ENCODE assay signal across 1 cellular context in the genomic region with DNA sequence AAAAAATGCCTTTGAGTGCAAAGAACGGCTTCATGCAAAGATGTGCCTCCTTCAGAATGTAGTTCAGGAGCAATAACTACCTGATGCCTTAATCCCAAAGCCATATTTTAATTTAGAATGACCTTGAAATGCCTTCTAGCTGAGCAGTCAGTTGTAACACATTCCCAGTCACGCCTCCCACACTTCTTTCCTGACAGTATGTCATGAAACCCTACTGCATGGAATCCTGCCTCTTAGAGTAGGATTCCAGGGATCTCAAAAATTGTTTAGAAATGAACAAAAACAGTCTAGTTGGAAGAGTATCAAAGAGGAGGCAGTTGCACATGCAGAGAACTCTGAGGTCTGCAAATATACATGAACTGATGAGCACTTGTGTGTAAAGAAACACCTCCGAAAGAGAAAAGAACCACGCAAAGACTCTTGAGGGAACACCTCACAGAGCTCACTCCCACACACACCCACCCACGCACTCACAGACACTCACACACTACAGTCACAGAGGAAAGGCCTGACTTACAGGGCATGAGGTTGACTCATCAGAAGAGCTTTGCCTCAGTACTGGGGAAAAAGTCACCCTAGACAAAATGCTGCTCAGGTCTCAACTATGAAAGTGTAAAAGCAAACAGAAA.
TF ChIP-seq lines count a peak whose summit lies in the region.

No MANE protein-coding gene starts in this region.

TF ChIP-seq in GM12878, 131 proteins besides CTCF, POLR2A, EP300 and RAD21 (continued from another document):
- TF ChIP-seq BHLHE40 (IDR thresholded peaks at IDR 0.05; ENCODE audit: borderline replicate concordance in 1 of 2, low read depth in 2 of 2, low read length in 1 of 2), result peak in 1 of 2 experiments; percentile 14; a peak in 1 of 4 replicates
- no peak for TF ChIP-seq RB1 (IDR thresholded peaks at IDR 0.05; ENCODE audit: borderline replicate concordance)
- TF ChIP-seq IKZF2 (IDR thresholded peaks at IDR 0.05), result peak; percentile 23 to 44; a peak in 2 of 4 replicates
- TF ChIP-seq MEF2B (IDR thresholded peaks at IDR 0.05; ENCODE audit: partially characterized antibody, poor library complexity, severe bottlenecking), result peak; percentile 49
- TF ChIP-seq HDAC6 (IDR thresholded peaks at IDR 0.05; ENCODE audit: unreplicated experiment), result no peak
- TF ChIP-seq, protein P1, sequence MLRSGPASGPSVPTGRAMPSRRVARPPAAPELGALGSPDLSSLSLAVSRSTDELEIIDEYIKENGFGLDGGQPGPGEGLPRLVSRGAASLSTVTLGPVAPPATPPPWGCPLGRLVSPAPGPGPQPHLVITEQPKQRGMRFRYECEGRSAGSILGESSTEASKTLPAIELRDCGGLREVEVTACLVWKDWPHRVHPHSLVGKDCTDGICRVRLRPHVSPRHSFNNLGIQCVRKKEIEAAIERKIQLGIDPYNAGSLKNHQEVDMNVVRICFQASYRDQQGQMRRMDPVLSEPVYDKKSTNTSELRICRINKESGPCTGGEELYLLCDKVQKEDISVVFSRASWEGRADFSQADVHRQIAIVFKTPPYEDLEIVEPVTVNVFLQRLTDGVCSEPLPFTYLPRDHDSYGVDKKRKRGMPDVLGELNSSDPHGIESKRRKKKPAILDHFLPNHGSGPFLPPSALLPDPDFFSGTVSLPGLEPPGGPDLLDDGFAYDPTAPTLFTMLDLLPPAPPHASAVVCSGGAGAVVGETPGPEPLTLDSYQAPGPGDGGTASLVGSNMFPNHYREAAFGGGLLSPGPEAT (IDR thresholded peaks at IDR 0.05; ENCODE audit: low read depth), result no peak
- TF ChIP-seq CHD4 (IDR thresholded peaks at IDR 0.05), result no peak
- no peak for TF ChIP-seq MEF2A (IDR thresholded peaks at IDR 0.05; ENCODE audit: insufficient read depth, low read depth, low read length)
- peak; percentile 75 for TF ChIP-seq ATF7 (IDR thresholded peaks at IDR 0.05; ENCODE audit: low read depth)
